In genomic region chr20:46087161-46087560, GRCh38 we compare ENCODE assay signal across 8 cellular contexts. TPM values are rescaled to one million over a fixed set of nuclear protein-coding genes. Genes with fewer than 3 reads are reported as not detected.
DNase-seq lines count a peak whose midpoint lies in the region; ATAC-seq and TF ChIP-seq lines count a peak whose summit lies in the region.

No MANE protein-coding gene starts in this region.

- no peak for TF ChIP-seq CTCF in colonic mucosa (IDR thresholded peaks at IDR 0.05)

- peak overlapping the region; percentile 75 for H3K4ac ChIP-seq in trophoblast cell (ENCODE audit: low read depth, low read length)

- DNase-seq in GM03348 (ENCODE audit: low spot score) (peak; percentile 22), NAMALWA (ENCODE audit: low spot score) (peak; percentile 35), colonic mucosa (no peak), trophoblast cell (no peak), GDM1 (lab: John Stamatoyannopoulos, UW) (no peak)
- DNase-seq in stimulated activated CD4-positive, alpha-beta T cell treated with anti-CD3 and anti-CD28 coated beads, Interleukin-12 subunit alpha, Interleukin-12 subunit beta, amount 100 ng/mL, for 4 hours: no peak

- no peak overlapping the region for H2BK12ac ChIP-seq in trophoblast cell (ENCODE audit: low read length)

- H3K9ac ChIP-seq in colonic mucosa (ENCODE audit: low read depth in 2 of 2, low read length in 2 of 2) (no peak overlapping the region), trophoblast cell (ENCODE audit: low read length) (no peak overlapping the region)

- no peak overlapping the region for H3K18ac ChIP-seq in trophoblast cell (ENCODE audit: low read length)

- no peaks in the 10 kb centered on the region for H3K27me3 ChIP-seq in colonic mucosa
- H3K27me3 ChIP-seq in trophoblast cell (ENCODE audit: insufficient read depth, low read length): no peaks in the 10 kb centered on the region

- H4K91ac ChIP-seq in trophoblast cell (ENCODE audit: low read depth, low read length): no peak overlapping the region

- H3K14ac ChIP-seq in trophoblast cell (ENCODE audit: low read length): no peak overlapping the region

- H2AFZ ChIP-seq in trophoblast cell (ENCODE audit: insufficient read depth, low read length, poor library complexity): no peak overlapping the region

- H2BK5ac ChIP-seq in trophoblast cell (ENCODE audit: low read depth, low read length, poor library complexity): no peak overlapping the region

- H2BK120ac ChIP-seq in trophoblast cell (ENCODE audit: insufficient read depth, low read length, poor library complexity): no peak overlapping the region

- H3K4me1 ChIP-seq in colonic mucosa: peaks cover 22% of the 10 kb centered on the region
- H3K4me1 ChIP-seq in trophoblast cell (ENCODE audit: control insufficient read depth in 1 of 2, insufficient read depth in 2 of 2, low read length in 2 of 2): no peaks in the 10 kb centered on the region

- peaks cover 14% of the 10 kb centered on the region for H3K79me2 ChIP-seq in trophoblast cell (ENCODE audit: control insufficient read depth, insufficient read depth, low read length, poor library complexity)

- H2AK5ac ChIP-seq in trophoblast cell (ENCODE audit: low read length): no peak overlapping the region

- no peak overlapping the region for H3K23ac ChIP-seq in trophoblast cell (ENCODE audit: low read length)

- H4K12ac ChIP-seq in trophoblast cell (ENCODE audit: low read depth, low read length): no peak overlapping the region

- no peaks in the 10 kb centered on the region for H3K36me3 ChIP-seq in colonic mucosa
- H3K36me3 ChIP-seq in trophoblast cell (ENCODE audit: control insufficient read depth in 1 of 2, insufficient read depth in 2 of 2, low read length in 2 of 2): no peaks in the 10 kb centered on the region

- peaks cover 7% of the 10 kb centered on the region for H3K79me1 ChIP-seq in trophoblast cell (ENCODE audit: low read length)

- no peak overlapping the region for H3K4me2 ChIP-seq in trophoblast cell (ENCODE audit: low read length)

- H3K27ac ChIP-seq in colonic mucosa: peak overlapping the region; percentile 8
- H3K27ac ChIP-seq in trophoblast cell (ENCODE audit: low read depth, low read length): no peak overlapping the region

- H4K8ac ChIP-seq in trophoblast cell (ENCODE audit: low read depth, low read length): no peak overlapping the region

- intact Hi-C loops in colonic mucosa (cut with DNase I): loop anchor here (2.0 kb wide), 1 partner anchor 66 kb away; no protein-coding TSS in a partner anchor

- H3K4me3 ChIP-seq in colonic mucosa (no peak overlapping the region), trophoblast cell (ENCODE audit: low read depth, low read length) (no peak overlapping the region)

- H3K9me3 ChIP-seq in colonic mucosa (no peaks in the 10 kb centered on the region), trophoblast cell (ENCODE audit: insufficient read depth, low read depth, low read length) (no peaks in the 10 kb centered on the region)

- WGBS in trophoblast cell (ENCODE audit: extremely low coverage, insufficient coverage, insufficient read length): no CpG with 5 or more reads among the region's 8 CpGs

- ATAC-seq in HG03159 (IDR thresholded peaks at IDR 0.05; ENCODE audit: unreplicated experiment) (no peak), GM19455 (IDR thresholded peaks at IDR 0.05; ENCODE audit: unreplicated experiment) (no peak)

RNA-seq across cellular contexts. Expression of gene NCOA5, which starts 2.6 kb away (rescaled TPM):
- total RNA-seq in colonic mucosa: 10 to 100 TPM; 20.4 to 32.1 TPM
- 19.1 and 19.7 TPM in 2 replicates for polyA plus RNA-seq in trophoblast cell (2013)

RNA-seq across cellular contexts. Expression of gene CD40, which starts 31.0 kb away (rescaled TPM):
- 1 to 10 TPM; 2.8 to 4.4 TPM for total RNA-seq in colonic mucosa
- polyA plus RNA-seq in trophoblast cell (2013): 4.7 and 5.4 TPM in 2 replicates

RNA-seq across cellular contexts. Expression of gene SLC12A5, which starts 58.1 kb away (rescaled TPM):
- total RNA-seq in colonic mucosa: under 1 TPM in 1 of 2 donors, not detected in 1; 0.96 TPM
- polyA plus RNA-seq in trophoblast cell (2013): 19.7 and 21.1 TPM in 2 replicates

Comparison
In these comparisons a context has a peak if more than half of its experiments do, and no peak if none do; other contexts are left out.
1. DNase-seq: peak in GM03348 (single experiment) and NAMALWA (single experiment); none in colonic mucosa (single experiment), trophoblast cell (0 of 2), GDM1 (single experiment) and stimulated activated CD4-positive, alpha-beta T cell treated with anti-CD3 and anti-CD28 coated beads, Interleukin-12 subunit alpha, Interleukin-12 subunit beta, amount 100 ng/mL, for 4 hours (single experiment).